30 cellular contexts compared by ENCODE assay signal in genomic region chr21:22311741-22312462, GRCh38.
"Had no signal": no experiment of that assay in that cellular context is flagged by ENCODE, and none has a peak within 500 bp of the region (broad histone marks: within the 10 kb centered on the region; RNA-seq: fewer than 3 reads in every experiment).

No MANE protein-coding gene starts in this region.

- H3K9ac ChIP-seq: neural progenitor cell, parathyroid adenoma had no signal

- H3K9me3 ChIP-seq: ovary, psoas muscle, thoracic aorta, thyroid gland, tibial nerve, upper lobe of left lung, vagina had no signal

- H3K27me3 ChIP-seq: neural progenitor cell, ovary, spleen, stomach, thyroid gland, tibial nerve, upper lobe of left lung, vagina had no signal

- H3K79me2 ChIP-seq: parathyroid adenoma had no signal

- H3K27ac ChIP-seq: neural progenitor cell, ovary, parathyroid adenoma, psoas muscle, skin epidermis, spleen, stomach, thoracic aorta, thyroid gland, tibial nerve, upper lobe of left lung, vagina had no signal

- FAIRE-seq: urothelium cell line had no signal

- H3K9me3 Mint-ChIP-seq: nephron, neural progenitor cell had no signal

- H2AFZ ChIP-seq: neural progenitor cell, parathyroid adenoma had no signal

- DNase-seq: natural killer cell; occipital lobe; ovary; posterior cingulate gyrus; psoas muscle; right cardiac atrium; spleen; stimulated activated CD4-positive, alpha-beta T cell treated with anti-CD3 and anti-CD28 coated beads, Interleukin-12 subunit alpha, Interleukin-12 subunit beta, amount 100 ng/mL, for 4 hours; stimulated activated CD4-positive, alpha-beta T cell treated with anti-CD3 and anti-CD28 coated beads, Interleukin-1b, Interleukin-23, amount 100 ng/mL, for 48 hours; stimulated activated CD4-positive, alpha-beta T cell treated with anti-CD3 and anti-CD28 coated beads, Interleukin-2, amount 100 ng/mL, for 48 hours; stimulated activated CD4-positive, alpha-beta T cell treated with anti-CD3 and anti-CD28 coated beads, Interleukin-4, amount 100 ng/mL, for 24 hours; stimulated activated naive B cell treated with anti-CD40 and anti-IgM and Interleukin-4, amounts not matched to agents 10 μg/mL and 1 μg/mL and 100 μg/mL, for 72 hours; stimulated activated naive CD4-positive, alpha-beta T cell treated with Interleukin-2 at 50 U/mL for 16 hours; stomach; thyroid gland; trophoblast cell; upper lobe of left lung had no signal

- H3K36me3 ChIP-seq: neural progenitor cell, ovary, spleen, stomach, thoracic aorta, thyroid gland, tibial nerve, upper lobe of left lung, vagina had no signal

- H3K4me3 ChIP-seq: neural progenitor cell, ovary, psoas muscle, skin epidermis, smooth muscle cell, spleen, stomach, thoracic aorta, thyroid gland, tibial nerve, upper lobe of left lung, vagina had no signal

- ATAC-seq: natural killer cell; psoas muscle; right cardiac atrium; sciatic nerve; stimulated activated effector memory CD8-positive, alpha-beta T cell treated with anti-CD3 and anti-CD28 coated beads, Interleukin-12 subunit alpha, Interleukin-12 subunit beta, amount 100 ng/mL, for 72 hours; stimulated activated naive B cell treated with anti-CD40 and anti-IgM and Interleukin-4, amounts not matched to agents 10 μg/mL and 1 μg/mL and 100 μg/mL, for 72 hours had no signal

- H3K4me1 Mint-ChIP-seq: natural killer cell; nephron; neural progenitor cell; stimulated activated effector memory CD8-positive, alpha-beta T cell treated with anti-CD3 and anti-CD28 coated beads, Interleukin-12 subunit alpha, Interleukin-12 subunit beta, amount 100 ng/mL, for 72 hours; stimulated activated naive B cell treated with anti-CD40 and anti-IgM and Interleukin-4, amounts not matched to agents 10 μg/mL and 1 μg/mL and 100 μg/mL, for 72 hours had no signal

- H3K27me3 Mint-ChIP-seq: progenitor cell of endocrine pancreas; stimulated activated naive B cell treated with anti-CD40 and anti-IgM and Interleukin-4, amounts not matched to agents 10 μg/mL and 1 μg/mL and 100 μg/mL, for 72 hours; stimulated activated naive CD8-positive, alpha-beta T cell treated with anti-CD3 and anti-CD28 coated beads, Interleukin-15, Interleukin-2, amounts not matched to agents 100 ng/mL and 50 ng/mL, for 24 hours had no signal

- H3K4me3 Mint-ChIP-seq: natural killer cell; nephron; neural progenitor cell; stimulated activated effector memory CD8-positive, alpha-beta T cell treated with anti-CD3 and anti-CD28 coated beads, Interleukin-12 subunit alpha, Interleukin-12 subunit beta, amount 100 ng/mL, for 72 hours; stimulated activated naive B cell treated with anti-CD40 and anti-IgM and Interleukin-4, amounts not matched to agents 10 μg/mL and 1 μg/mL and 100 μg/mL, for 72 hours; stimulated activated naive CD8-positive, alpha-beta T cell treated with anti-CD3 and anti-CD28 coated beads, Interleukin-15, Interleukin-2, amounts not matched to agents 100 ng/mL and 50 ng/mL, for 24 hours had no signal

- H3K4me2 ChIP-seq: neural progenitor cell, smooth muscle cell had no signal

- H3K36me3 Mint-ChIP-seq: natural killer cell; neural progenitor cell; stimulated activated effector memory CD8-positive, alpha-beta T cell treated with anti-CD3 and anti-CD28 coated beads, Interleukin-12 subunit alpha, Interleukin-12 subunit beta, amount 100 ng/mL, for 72 hours; stimulated activated naive B cell treated with anti-CD40 and anti-IgM and Interleukin-4, amounts not matched to agents 10 μg/mL and 1 μg/mL and 100 μg/mL, for 72 hours had no signal

- H3K4me1 ChIP-seq: neural progenitor cell, parathyroid adenoma, psoas muscle, spleen, stomach, thyroid gland, tibial nerve, upper lobe of left lung, vagina had no signal

- H3K27ac Mint-ChIP-seq: natural killer cell; nephron; neural progenitor cell; progenitor cell of endocrine pancreas; stimulated activated effector memory CD8-positive, alpha-beta T cell treated with anti-CD3 and anti-CD28 coated beads, Interleukin-12 subunit alpha, Interleukin-12 subunit beta, amount 100 ng/mL, for 72 hours; stimulated activated naive B cell treated with anti-CD40 and anti-IgM and Interleukin-4, amounts not matched to agents 10 μg/mL and 1 μg/mL and 100 μg/mL, for 72 hours; stimulated activated naive CD8-positive, alpha-beta T cell treated with anti-CD3 and anti-CD28 coated beads, Interleukin-15, Interleukin-2, amounts not matched to agents 100 ng/mL and 50 ng/mL, for 24 hours had no signal
